ENCODE assay signal across 8 cellular contexts in the genomic region with DNA sequence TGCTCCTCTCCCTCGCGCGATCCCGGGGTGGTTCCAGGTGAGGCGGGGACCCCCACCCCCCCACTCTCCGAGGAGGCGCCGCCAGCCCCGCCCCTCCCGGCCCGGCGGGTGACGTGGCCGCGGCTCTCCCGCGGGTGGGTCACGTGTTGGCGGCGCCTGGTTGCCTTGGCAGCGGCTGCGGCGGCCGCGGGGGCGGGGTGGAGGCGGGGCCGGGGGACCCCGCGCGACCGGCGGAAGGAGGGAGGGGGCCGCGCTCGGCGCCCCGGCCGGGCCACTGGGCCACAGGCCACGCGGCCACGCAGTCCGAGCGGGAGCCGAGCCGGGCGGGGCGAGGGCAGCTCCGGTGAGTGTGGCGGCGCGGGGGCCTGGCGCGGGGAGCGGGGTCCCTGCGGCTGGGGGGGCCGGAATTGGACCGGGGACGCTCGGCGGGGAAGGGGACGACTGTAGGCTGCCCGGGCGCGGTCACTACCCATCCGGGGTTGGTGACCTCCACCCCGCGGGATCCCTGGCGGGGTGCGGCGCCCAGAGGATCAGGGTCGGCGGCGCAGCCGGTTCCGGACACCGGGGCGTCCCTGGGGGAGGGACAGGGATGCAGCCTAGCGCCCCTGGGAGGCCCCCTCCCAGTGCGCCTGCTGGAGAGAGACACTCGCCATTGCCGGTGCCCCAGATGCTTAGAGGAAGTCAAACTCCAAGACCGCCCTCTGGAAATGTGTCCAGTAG. TPM values are rescaled to one million over a fixed set of nuclear protein-coding genes. Genes with fewer than 3 reads are reported as not detected.
A peak's percentile ranks its signal among the peaks of the same experiment; 100 is the strongest.
DNase-seq lines count a peak whose midpoint lies in the region; ATAC-seq and TF ChIP-seq lines count a peak whose summit lies in the region.

Gene ORAI2, plus strand, starts transcription at position 257 of the 720 bp plus-strand sequence. CDS start 5,382 bp downstream, outside the sequence.

- no peak for TF ChIP-seq CTCF in CD8-positive, alpha-beta T cell (IDR thresholded peaks at IDR 0.05)
- TF ChIP-seq CTCF in suprapubic skin (IDR thresholded peaks at IDR 0.05) = no peak

- peak within 1 kb of the TSS; percentile 71 for H3K27ac ChIP-seq in CD8-positive, alpha-beta T cell (ENCODE audit: low read depth, low read length)
- no peak within 1 kb of the TSS for H3K27ac ChIP-seq in suprapubic skin

- H3K4me1 ChIP-seq in CD8-positive, alpha-beta T cell (ENCODE audit: insufficient read depth, low read length) = peaks cover 56% of the 10 kb centered on the region
- peaks cover 36% of the 10 kb centered on the region for H3K4me1 ChIP-seq in suprapubic skin

- ATAC-seq in CD8-positive, alpha-beta T cell = peak; percentile 55
- peak; percentile 59 for ATAC-seq in GM19452 (IDR thresholded peaks at IDR 0.05; ENCODE audit: unreplicated experiment)

- peak; percentile 76 to 92 (median 87) for DNase-seq in CD8-positive, alpha-beta T cell
- peak in 56 of 76 experiments; percentile 7 to 74 (median 50) for DNase-seq in HUDEP-2 (lab: John Stamatoyannopoulos, UW; ENCODE audit: unreplicated experiment in 76 of 76)
- peak; percentile 56 for DNase-seq in SK-N-DZ (ENCODE audit: low spot score)
- DNase-seq in activated naive CD4-positive, alpha-beta T cell treated with anti-CD3 and anti-CD28 coated beads for 36 hours = peak; percentile 81
- DNase-seq in globus pallidus (ENCODE audit: low spot score) = peak; percentile 75
- peak; percentile 53 for DNase-seq in occipital lobe (lab: John Stamatoyannopoulos, UW)
- peak in 1 of 2 donors; percentile 83 for DNase-seq in suprapubic skin (ENCODE audit: low spot score in 2 of 2)

- intact Hi-C loops in CD8-positive, alpha-beta T cell (cut with DNase I, micrococcal nuclease) = loop anchor here (1.0 to 5.0 kb wide), 9 partner anchors 8 to 616 kb away; partner anchors contain the start of genes PRKRIP1 (in 2 of the 2) and CUX1 (in 1 of the 2)
- intact Hi-C loops in activated naive CD4-positive, alpha-beta T cell treated with anti-CD3 and anti-CD28 coated beads for 36 hours (cut with micrococcal nuclease) = loop anchor here (5.0 to 10.0 kb wide), 2 partner anchors 71 to 911 kb away; partner anchors contain the start of genes DNAJC2 and PSMC2

- H3K36me3 Mint-ChIP-seq in CD8-positive, alpha-beta T cell = peaks cover 12% of the 10 kb centered on the region
- H3K36me3 Mint-ChIP-seq in activated naive CD4-positive, alpha-beta T cell treated with anti-CD3 and anti-CD28 coated beads for 36 hours (ENCODE audit: low read depth) = peaks cover 3% of the 10 kb centered on the region

- no peak for TF ChIP-seq EP300 in suprapubic skin (IDR thresholded peaks at IDR 0.05)

- H3K9me3 Mint-ChIP-seq in CD8-positive, alpha-beta T cell = no peaks in the 10 kb centered on the region
- no peaks in the 10 kb centered on the region for H3K9me3 Mint-ChIP-seq in activated naive CD4-positive, alpha-beta T cell treated with anti-CD3 and anti-CD28 coated beads for 36 hours

- no peaks in the 10 kb centered on the region for H3K27me3 Mint-ChIP-seq in CD8-positive, alpha-beta T cell (ENCODE audit: low read depth)
- no peaks in the 10 kb centered on the region for H3K27me3 Mint-ChIP-seq in activated naive CD4-positive, alpha-beta T cell treated with anti-CD3 and anti-CD28 coated beads for 36 hours (ENCODE audit: low read depth)

- peak within 1 kb of the TSS; percentile 82 for H3K4me3 ChIP-seq in CD8-positive, alpha-beta T cell (ENCODE audit: low read depth, low read length)
- peak within 1 kb of the TSS; percentile 89 for H3K4me3 ChIP-seq in suprapubic skin

- no peak for TF ChIP-seq POLR2A in suprapubic skin (IDR thresholded peaks at IDR 0.05)

- no peaks in the 10 kb centered on the region for H3K9me3 ChIP-seq in CD8-positive, alpha-beta T cell (ENCODE audit: low read length)
- no peaks in the 10 kb centered on the region for H3K9me3 ChIP-seq in suprapubic skin

- peaks cover 54% of the 10 kb centered on the region for H3K4me1 Mint-ChIP-seq in CD8-positive, alpha-beta T cell (ENCODE audit: low read depth)
- H3K4me1 Mint-ChIP-seq in activated naive CD4-positive, alpha-beta T cell treated with anti-CD3 and anti-CD28 coated beads for 36 hours (ENCODE audit: low read depth) = peaks cover 48% of the 10 kb centered on the region

- CTCF ChIA-PET in CD8-positive, alpha-beta T cell (lab: Charles Lee) = interaction anchor here (1.0 to 2.0 kb wide), 5 partner anchors 16 to 28 kb away, joined by 4 to 7 read pairs (median 5); no protein-coding TSS in a partner anchor
- CTCF ChIA-PET in activated naive CD4-positive, alpha-beta T cell treated with anti-CD3 and anti-CD28 coated beads for 36 hours (lab: Charles Lee) = interaction anchor here (1.0 to 2.9 kb wide), 5 partner anchors 18 to 34 kb away, joined by 3 to 12 read pairs (median 7); no protein-coding TSS in a partner anchor

- no peaks in the 10 kb centered on the region for H3K36me3 ChIP-seq in CD8-positive, alpha-beta T cell (ENCODE audit: insufficient read depth, low read length)
- no peaks in the 10 kb centered on the region for H3K36me3 ChIP-seq in suprapubic skin

- H3K4me3 Mint-ChIP-seq in CD8-positive, alpha-beta T cell = peak within 1 kb of the TSS; percentile 82
- H3K4me3 Mint-ChIP-seq in activated naive CD4-positive, alpha-beta T cell treated with anti-CD3 and anti-CD28 coated beads for 36 hours = peak within 1 kb of the TSS; percentile 79

- H3K27me3 ChIP-seq in CD8-positive, alpha-beta T cell (ENCODE audit: insufficient read depth, low read length) = no peaks in the 10 kb centered on the region
- no peaks in the 10 kb centered on the region for H3K27me3 ChIP-seq in suprapubic skin

- POLR2A ChIA-PET in CD8-positive, alpha-beta T cell (lab: Charles Lee) = interaction anchor here (1.0 to 3.2 kb wide), 6 partner anchors 8 to 38 kb away, joined by 4 to 28 read pairs (median 6); partner anchors contain the start of genes ALKBH4, LRWD1 and PRKRIP1

- H3K27ac Mint-ChIP-seq in CD8-positive, alpha-beta T cell = peak within 1 kb of the TSS; percentile 100
- H3K27ac Mint-ChIP-seq in activated naive CD4-positive, alpha-beta T cell treated with anti-CD3 and anti-CD28 coated beads for 36 hours = peak within 1 kb of the TSS; percentile 98

- 2% methylated on average over 23 of the region's 83 CpGs for WGBS in suprapubic skin

RNA-seq across cellular contexts. Expression of gene ORAI2, which starts in this region (rescaled TPM):
- 10 to 100 TPM; 20.4 to 25.5 TPM for total RNA-seq in CD8-positive, alpha-beta T cell
- polyA plus RNA-seq in SK-N-DZ (2014; cell fraction: cytosol; rRNA removed) = 39.5 and 47.5 TPM in 2 replicates
- polyA plus RNA-seq in SK-N-DZ (2014; cell fraction: nucleus; rRNA removed) = 5.3 and 6.4 TPM in 2 replicates
- 10 to 100 TPM; 15.4 to 16.4 TPM for total RNA-seq in activated naive CD4-positive, alpha-beta T cell treated with anti-CD3 and anti-CD28 coated beads for 36 hours
- 18.1 TPM for total RNA-seq in occipital lobe
- 1 to 10 TPM; 4.3 to 7.0 (median 5.0) TPM for total RNA-seq in suprapubic skin
